Comparison of ENCODE assay signal across 8 cellular contexts in genomic region chr11:10314199-10315072, GRCh38. TPM values are rescaled to one million over a fixed set of nuclear protein-coding genes. Genes with fewer than 3 reads are reported as not detected.
A peak's percentile ranks its signal among the peaks of the same experiment; 100 is the strongest.
DNase-seq lines count a peak whose midpoint lies in the region; ATAC-seq and TF ChIP-seq lines count a peak whose summit lies in the region.

No MANE protein-coding gene starts in this region.

- TF ChIP-seq POLR2A in suprapubic skin (IDR thresholded peaks at IDR 0.05) = no peak

- CTCF ChIA-PET in RWPE1 (lab: Yijun Ruan, JAX) = interaction anchor here (0.6 to 0.7 kb wide), 3 partner anchors 19 to 649 kb away, joined by 3 to 4 read pairs (median 3); no protein-coding TSS in a partner anchor

- H3K27ac ChIP-seq in RWPE1 (no peak overlapping the region), suprapubic skin (no peak overlapping the region)

- no peaks in the 10 kb centered on the region for H3K27me3 ChIP-seq in suprapubic skin

- 58% methylated on average over 8 of the region's 8 CpGs for WGBS in suprapubic skin

- no peaks in the 10 kb centered on the region for H3K9me3 ChIP-seq in suprapubic skin

- no peak overlapping the region for H3K4me3 ChIP-seq in suprapubic skin

- ATAC-seq in GM19372 (IDR thresholded peaks at IDR 0.05; ENCODE audit: low read depth, unreplicated experiment) (peak; percentile 82), HG03342 (IDR thresholded peaks at IDR 0.05; ENCODE audit: unreplicated experiment) (peak; percentile 75)

- H3K36me3 ChIP-seq in suprapubic skin = no peaks in the 10 kb centered on the region

- TF ChIP-seq CTCF in RWPE1 (conservative IDR thresholded peaks at IDR 0.05; ENCODE audit: low read depth) (no peak), suprapubic skin (IDR thresholded peaks at IDR 0.05) (no peak)

- no peak for TF ChIP-seq EP300 in suprapubic skin (IDR thresholded peaks at IDR 0.05)

- POLR2A ChIA-PET in RWPE1 (lab: Yijun Ruan, JAX; ENCODE audit: low non-redundant PET) = no interaction called here

- DNase-seq in EH (ENCODE audit: low read depth) = peak; percentile 63
- DNase-seq in RWPE1 (ENCODE audit: low spot score) = peak; percentile 54
- DNase-seq in germinal center (ENCODE audit: low spot score) = peak; percentile 81
- DNase-seq in suprapubic skin (ENCODE audit: low spot score in 2 of 2) = no peak
- DNase-seq in NCI-H1092 (lab: John Stamatoyannopoulos, UW) = no peak
- no peak for DNase-seq in OCI-M2 (lab: John Stamatoyannopoulos, UW; ENCODE audit: unreplicated experiment)

- peaks cover 20% of the 10 kb centered on the region for H3K4me1 ChIP-seq in suprapubic skin

RNA-seq across cellular contexts. Expression of gene ADM, which starts 9.6 kb away (rescaled TPM):
- total RNA-seq in suprapubic skin = 100 to 1,000 TPM in 1 of 4 donors, 10 to 100 TPM in 3; 48.7 to 140 (median 69.0) TPM

RNA-seq across cellular contexts. Expression of gene SBF2, which starts 20.4 kb away (rescaled TPM):
- total RNA-seq in suprapubic skin = 100 to 1,000 TPM in 1 of 4 donors, 10 to 100 TPM in 3; 42.3 to 106 (median 45.3) TPM

Comparison
In these comparisons a context has a peak if more than half of its experiments do, and no peak if none do; other contexts are left out.
1. DNase-seq: peak in EH (single experiment), RWPE1 (single experiment) and germinal center (single experiment); none in suprapubic skin (0 of 2), NCI-H1092 (single experiment) and OCI-M2 (single experiment).